20 cellular contexts compared by ENCODE assay signal in genomic region chr13:24985102-24985501, GRCh38.
DNase-seq lines count a peak whose midpoint lies in the region; ATAC-seq and TF ChIP-seq lines count a peak whose summit lies in the region.
"Had no signal": no experiment of that assay in that cellular context is flagged by ENCODE, and none has a peak within 500 bp of the region (broad histone marks: within the 10 kb centered on the region; RNA-seq: fewer than 3 reads in every experiment).

No MANE protein-coding gene starts in this region.

- no peak for DNase-seq in activated CD8-positive, alpha-beta memory T cell treated with anti-CD3 and anti-CD28 coated beads, Interleukin-2, amount 10 ng/mL, durations not matched to agents 7 days and 5 days
- DNase-seq in activated CD8-positive, alpha-beta memory T cell treated with anti-CD3 and anti-CD28 coated beads, Interleukin-2, amount 50 U/mL, for 48 hours: no peak
- peak; percentile 28 for DNase-seq in NAMALWA (ENCODE audit: low spot score)
- DNase-seq in epithelial cell of proximal tubule (ENCODE audit: low read depth): no peak
- no peak for DNase-seq in 8988T
- no peak for DNase-seq in upper lobe of right lung
- no peak for DNase-seq in GM13976 (ENCODE audit: low spot score)
- no peak for DNase-seq in left ventricle myocardium superior
- DNase-seq: activated CD4-positive, alpha-beta T cell treated with anti-CD3 and anti-CD28 coated beads, Interleukin-2, amount 50 U/mL, for 4 hours; activated naive CD4-positive, alpha-beta T cell treated with anti-CD3 and anti-CD28 coated beads for 36 hours; dermis blood vessel endothelial cell; NCI-H1436 treated with DMSO at 0.1 percent for 48 hours; NCI-H2171 treated with DMSO at 0.1 percent for 48 hours; NCI-H748 treated with DMSO at 0.1 percent for 48 hours; PC-3; SHP77 treated with DMSO at 0.1 percent for 48 hours; T-helper 1 cell; uterus had no signal

- peaks cover 36% of the 10 kb centered on the region for H3K27me3 ChIP-seq in upper lobe of right lung
- H3K27me3 ChIP-seq: right atrium auricular region, uterus had no signal

- no peaks in the 10 kb centered on the region for H3K9me3 ChIP-seq in upper lobe of right lung
- H3K9me3 ChIP-seq: right atrium auricular region, uterus had no signal

- H3K4me1 Mint-ChIP-seq in activated CD8-positive, alpha-beta memory T cell treated with anti-CD3 and anti-CD28 coated beads, Interleukin-2, amount 10 ng/mL, durations not matched to agents 7 days and 5 days: peaks cover 5% of the 10 kb centered on the region

- H3K4me3 Mint-ChIP-seq in activated CD8-positive, alpha-beta memory T cell treated with anti-CD3 and anti-CD28 coated beads, Interleukin-2, amount 10 ng/mL, durations not matched to agents 7 days and 5 days: no peak overlapping the region
- H3K4me3 Mint-ChIP-seq: activated naive CD4-positive, alpha-beta T cell treated with anti-CD3 and anti-CD28 coated beads for 36 hours had no signal

- CTCF ChIA-PET in activated CD8-positive, alpha-beta memory T cell treated with anti-CD3 and anti-CD28 coated beads, Interleukin-2, amount 10 ng/mL, durations not matched to agents 7 days and 5 days (lab: Charles Lee): no interaction called here

- no peaks in the 10 kb centered on the region for H3K36me3 Mint-ChIP-seq in activated CD8-positive, alpha-beta memory T cell treated with anti-CD3 and anti-CD28 coated beads, Interleukin-2, amount 10 ng/mL, durations not matched to agents 7 days and 5 days

- peak overlapping the region; percentile 35 for H3K27ac Mint-ChIP-seq in activated CD8-positive, alpha-beta memory T cell treated with anti-CD3 and anti-CD28 coated beads, Interleukin-2, amount 10 ng/mL, durations not matched to agents 7 days and 5 days
- H3K27ac Mint-ChIP-seq: activated naive CD4-positive, alpha-beta T cell treated with anti-CD3 and anti-CD28 coated beads for 36 hours had no signal

- H3K27ac ChIP-seq in upper lobe of right lung: no peak overlapping the region
- H3K27ac ChIP-seq: C4-2B, right atrium auricular region, uterus had no signal

- no peaks in the 10 kb centered on the region for H3K9me3 Mint-ChIP-seq in activated CD8-positive, alpha-beta memory T cell treated with anti-CD3 and anti-CD28 coated beads, Interleukin-2, amount 10 ng/mL, durations not matched to agents 7 days and 5 days (ENCODE audit: low read depth)
- H3K9me3 Mint-ChIP-seq: activated naive CD4-positive, alpha-beta T cell treated with anti-CD3 and anti-CD28 coated beads for 36 hours had no signal

- H3K27me3 Mint-ChIP-seq in activated CD8-positive, alpha-beta memory T cell treated with anti-CD3 and anti-CD28 coated beads, Interleukin-2, amount 10 ng/mL, durations not matched to agents 7 days and 5 days: peaks cover 51% of the 10 kb centered on the region

- H3K36me3 ChIP-seq in upper lobe of right lung: no peaks in the 10 kb centered on the region
- H3K36me3 ChIP-seq: right atrium auricular region, uterus had no signal

- H3K4me1 ChIP-seq in upper lobe of right lung: no peaks in the 10 kb centered on the region
- H3K4me1 ChIP-seq: right atrium auricular region, uterus had no signal

- H3K4me3 ChIP-seq in epithelial cell of proximal tubule (ENCODE audit: low read depth, low read length) (no peak overlapping the region), upper lobe of right lung (no peak overlapping the region)
- H3K4me3 ChIP-seq: right atrium auricular region, uterus had no signal

- no peak for ATAC-seq in activated CD8-positive, alpha-beta memory T cell treated with anti-CD3 and anti-CD28 coated beads, Interleukin-2, amount 10 ng/mL, durations not matched to agents 7 days and 5 days
- ATAC-seq in upper lobe of right lung: no peak
- no peak for ATAC-seq in left ventricle myocardium superior
- ATAC-seq: PC-3 had no signal

- intact Hi-C loops in upper lobe of right lung (cut with DNase I): no loop called here
- intact Hi-C loops in left ventricle myocardium superior (cut with micrococcal nuclease): no loop called here

- TF ChIP-seq CTCF in epithelial cell of proximal tubule (conservative IDR thresholded peaks at IDR 0.05; ENCODE audit: low read depth, low read length) (peak; percentile 19), upper lobe of right lung (IDR thresholded peaks at IDR 0.05) (no peak), GM13976 (IDR thresholded peaks at IDR 0.05; ENCODE audit: borderline replicate concordance, control extremely low read depth, extremely low read depth, insufficient read depth, missing control alignments) (no peak)

- in situ Hi-C loops in GM13976 (cut with MboI; ENCODE audit: low sequenced_read_pairs, unreplicated experiment): loop anchor here (25.0 kb wide), 1 partner anchor 248 kb away; no protein-coding TSS in a partner anchor
